ENCODE assay signal across 21 cellular contexts in genomic region chr11:107720305-107720775, GRCh38. TPM values are rescaled to one million over a fixed set of nuclear protein-coding genes. Genes with fewer than 3 reads are reported as not detected.
"Had no signal": no experiment of that assay in that cellular context is flagged by ENCODE, and none has a peak within 500 bp of the region (broad histone marks: within the 10 kb centered on the region; RNA-seq: fewer than 3 reads in every experiment).

No MANE protein-coding gene starts in this region.

- H3K27ac Mint-ChIP-seq: activated CD4-positive, alpha-beta memory T cell treated with anti-CD3 and anti-CD28 coated beads for 36 hours; activated naive CD4-positive, alpha-beta T cell treated with anti-CD3 and anti-CD28 coated beads, Interleukin-2, amount 50 U/mL, for 24 hours; naive thymus-derived CD4-positive, alpha-beta T cell; T-helper 1 cell treated with Interleukin-12 subunit alpha and Interleukin-12 subunit beta and Interleukin-4 antibody, amounts not matched to agents 30 μg/mL and 1 μg/mL, for 36 hours had no signal

- H3K4me1 Mint-ChIP-seq: activated naive CD4-positive, alpha-beta T cell treated with anti-CD3 and anti-CD28 coated beads, Interleukin-2, amount 50 U/mL, for 24 hours; naive thymus-derived CD4-positive, alpha-beta T cell had no signal

- H3K9me3 ChIP-seq: pancreas had no signal

- H2AFZ ChIP-seq: hepatocyte had no signal

- H3K36me3 Mint-ChIP-seq: activated CD4-positive, alpha-beta memory T cell treated with anti-CD3 and anti-CD28 coated beads for 36 hours; activated naive CD4-positive, alpha-beta T cell treated with anti-CD3 and anti-CD28 coated beads, Interleukin-2, amount 50 U/mL, for 24 hours had no signal

- H3K4me1 ChIP-seq: pancreas had no signal

- H3K4me3 Mint-ChIP-seq: activated CD4-positive, alpha-beta memory T cell treated with anti-CD3 and anti-CD28 coated beads for 36 hours; activated naive CD4-positive, alpha-beta T cell treated with anti-CD3 and anti-CD28 coated beads, Interleukin-2, amount 50 U/mL, for 24 hours; activated T-cell treated with anti-CD3 and anti-CD28 coated beads, Interleukin-2, amount 50 U/mL, for 4 hours; naive thymus-derived CD4-positive, alpha-beta T cell; T-helper 1 cell treated with Interleukin-12 subunit alpha and Interleukin-12 subunit beta and Interleukin-4 antibody, amounts not matched to agents 30 μg/mL and 1 μg/mL, for 36 hours had no signal

- ATAC-seq: activated T-cell treated with anti-CD3 and anti-CD28 coated beads, Interleukin-2, amount 50 U/mL, for 4 hours; left lobe of liver; naive thymus-derived CD4-positive, alpha-beta T cell; pancreas had no signal

- H3K4me2 ChIP-seq: hepatocyte had no signal

- H3K36me3 ChIP-seq: pancreas, WERI-Rb-1 had no signal

- H3K27me3 ChIP-seq: hepatocyte, pancreas had no signal

- H3K79me2 ChIP-seq: hepatocyte had no signal

- H3K4me3 ChIP-seq: dorsolateral prefrontal cortex, hepatocyte, pancreas, skin epidermis had no signal

- H3K9me3 Mint-ChIP-seq: activated CD4-positive, alpha-beta memory T cell treated with anti-CD3 and anti-CD28 coated beads for 36 hours; activated naive CD4-positive, alpha-beta T cell treated with anti-CD3 and anti-CD28 coated beads, Interleukin-2, amount 50 U/mL, for 24 hours; activated T-cell treated with anti-CD3 and anti-CD28 coated beads, Interleukin-2, amount 50 U/mL, for 4 hours; T-helper 1 cell treated with Interleukin-12 subunit alpha and Interleukin-12 subunit beta and Interleukin-4 antibody, amounts not matched to agents 30 μg/mL and 1 μg/mL, for 36 hours had no signal

- DNase-seq: activated CD4-positive, alpha-beta memory T cell treated with anti-CD3 and anti-CD28 coated beads for 36 hours; activated effector memory CD4-positive, alpha-beta T cell treated with Interleukin-2 at 50 U/mL for 16 hours; activated T-cell treated with anti-CD3 and anti-CD28 coated beads, Interleukin-2, amount 50 U/mL, for 4 hours; amniotic stem cell; erythroblast; naive thymus-derived CD4-positive, alpha-beta T cell; pancreas; stimulated activated CD4-positive, alpha-beta T cell treated with anti-CD3 and anti-CD28 coated beads, Interleukin-15, amount 100 ng/mL, for 24 hours; stimulated activated CD4-positive, alpha-beta T cell treated with anti-CD3 and anti-CD28 coated beads, Interleukin-4, amount 100 ng/mL, for 1 hour; stimulated activated naive CD4-positive, alpha-beta T cell treated with Interleukin-2 at 50 U/mL for 16 hours; WERI-Rb-1 had no signal

- H3K27ac ChIP-seq: hepatocyte, pancreas, WERI-Rb-1 had no signal

RNA-seq across cellular contexts. Expression of gene SLN, which starts 8.5 kb away (rescaled TPM):
- total RNA-seq: activated CD4-positive, alpha-beta memory T cell treated with anti-CD3 and anti-CD28 coated beads for 36 hours; activated T-cell treated with anti-CD3 and anti-CD28 coated beads, Interleukin-2, amount 50 U/mL, for 4 hours; bronchial epithelial cell; glomerular endothelial cell; left lobe of liver; mammary epithelial cell; mononuclear cell; naive thymus-derived CD4-positive, alpha-beta T cell; pancreas had no signal
